ENCODE assay signal across 8 cellular contexts in genomic region chr15:90031231-90031791, GRCh38. TPM values are rescaled to one million over a fixed set of nuclear protein-coding genes. Genes with fewer than 3 reads are reported as not detected.
DNase-seq lines count a peak whose midpoint lies in the region; ATAC-seq and TF ChIP-seq lines count a peak whose summit lies in the region.

No MANE protein-coding gene starts in this region.

- ATAC-seq in GM19397 (IDR thresholded peaks at IDR 0.05; ENCODE audit: unreplicated experiment) (peak; percentile 74), HG03432 (IDR thresholded peaks at IDR 0.05; ENCODE audit: unreplicated experiment) (peak; percentile 90), activated B cell treated with CpG ODN at 0.5 μM for 24 hours (ENCODE audit: low read depth) (peak; percentile 91), lower lobe of right lung (no peak), gastroesophageal sphincter (no peak)

- H3K36me3 ChIP-seq in lower lobe of right lung (no peaks in the 10 kb centered on the region), gastroesophageal sphincter (no peaks in the 10 kb centered on the region)

- H3K27me3 ChIP-seq in lower lobe of right lung (ENCODE audit: low read depth) (no peaks in the 10 kb centered on the region), gastroesophageal sphincter (no peaks in the 10 kb centered on the region)

- H3K4me1 Mint-ChIP-seq in activated B cell treated with CpG ODN at 0.5 μM for 24 hours = peaks cover 58% of the 10 kb centered on the region

- H3K36me3 Mint-ChIP-seq in activated B cell treated with CpG ODN at 0.5 μM for 24 hours (ENCODE audit: low read depth) = peaks cover 5% of the 10 kb centered on the region

- TF ChIP-seq POLR2A in gastroesophageal sphincter (IDR thresholded peaks at IDR 0.05) = no peak

- H3K4me3 Mint-ChIP-seq in activated B cell treated with CpG ODN at 0.5 μM for 24 hours = peak overlapping the region; percentile 67

- peak overlapping the region; percentile 76 for H3K27ac Mint-ChIP-seq in activated B cell treated with CpG ODN at 0.5 μM for 24 hours

- intact Hi-C loops in activated B cell treated with CpG ODN at 0.5 μM for 24 hours (cut with micrococcal nuclease) = loop anchor here (1.0 to 2.0 kb wide), 3 partner anchors 15 to 40 kb away; no protein-coding TSS in a partner anchor
- intact Hi-C loops in lower lobe of right lung (cut with DNase I) = no loop called here

- H3K9me3 ChIP-seq in lower lobe of right lung (no peaks in the 10 kb centered on the region), gastroesophageal sphincter (no peaks in the 10 kb centered on the region)

- TF ChIP-seq EP300 in gastroesophageal sphincter (IDR thresholded peaks at IDR 0.05) = no peak

- H3K4me1 ChIP-seq in lower lobe of right lung (peaks cover 48% of the 10 kb centered on the region), gastroesophageal sphincter (peaks cover 0 to 51% (median 11%) of the 10 kb centered on the region in 3 donors)

- peak overlapping the region; percentile 62 for H3K27ac ChIP-seq in lower lobe of right lung
- H3K27ac ChIP-seq in substantia nigra (ENCODE audit: low read depth, low read length, poor library complexity, severe bottlenecking) = no peak overlapping the region
- H3K27ac ChIP-seq in gastroesophageal sphincter = peak overlapping the region in 1 of 4 donors; percentile 9

- CTCF ChIA-PET in activated B cell treated with CpG ODN at 0.5 μM for 24 hours (lab: Charles Lee) = interaction anchor here (0.6 to 1.5 kb wide), 5 partner anchors 9 to 133 kb away, joined by 3 to 5 read pairs (median 4); no protein-coding TSS in a partner anchor

- H3K27me3 Mint-ChIP-seq in activated B cell treated with CpG ODN at 0.5 μM for 24 hours = no peaks in the 10 kb centered on the region

- H3K9me3 Mint-ChIP-seq in activated B cell treated with CpG ODN at 0.5 μM for 24 hours = no peaks in the 10 kb centered on the region

- 73% methylated on average over 7 of the region's 8 CpGs for WGBS in gastroesophageal sphincter (ENCODE audit: low coverage in 1 of 2), 2 donors

- H3K4me3 ChIP-seq in lower lobe of right lung (no peak overlapping the region), gastroesophageal sphincter (no peak overlapping the region)

- POLR2A ChIA-PET in activated B cell treated with CpG ODN at 0.5 μM for 24 hours (lab: Charles Lee) = interaction anchor here (0.7 to 4.2 kb wide), 8 partner anchors 8 to 138 kb away, joined by 3 to 26 read pairs (median 8); partner anchors contain the start of gene AP3S2

- DNase-seq in GF-D8 (lab: John Stamatoyannopoulos, UW) (peak; percentile 90), activated B cell treated with CpG ODN at 0.5 μM for 24 hours (no peak), lower lobe of right lung (no peak), substantia nigra (lab: John Stamatoyannopoulos, UW) (no peak), SK-N-DZ (ENCODE audit: low spot score) (no peak)

- TF ChIP-seq CTCF in activated B cell treated with CpG ODN at 0.5 μM for 24 hours (IDR thresholded peaks at IDR 0.05) (no peak), lower lobe of right lung (IDR thresholded peaks at IDR 0.05) (no peak), gastroesophageal sphincter (IDR thresholded peaks at IDR 0.05) (no peak)

RNA-seq across cellular contexts. Expression of gene ZNF710, which starts 30.2 kb away (rescaled TPM):
- total RNA-seq in activated B cell treated with CpG ODN at 0.5 μM for 24 hours = 36.2 and 45.5 TPM in 2 replicates
- total RNA-seq in lower lobe of right lung = 50.7 TPM
- total RNA-seq in gastroesophageal sphincter = 10 to 100 TPM in 3 of 4 donors, 1 to 10 TPM in 1; 7.3 to 13.2 (median 11.4) TPM
- 8.8 and 10.0 TPM in 2 replicates for polyA plus RNA-seq in SK-N-DZ (2014; cell fraction: cytosol; rRNA removed)
- 6.7 and 7.4 TPM in 2 replicates for polyA plus RNA-seq in SK-N-DZ (2014; cell fraction: nucleus; rRNA removed)

Comparison
In these comparisons a context has a peak if more than half of its experiments do, and no peak if none do; other contexts are left out.
1. ATAC-seq: peak in GM19397 (single experiment), HG03432 (single experiment) and activated B cell treated with CpG ODN at 0.5 μM for 24 hours (single experiment); none in lower lobe of right lung (0 of 2) and gastroesophageal sphincter (single experiment).